ENCODE assay signal across 18 cellular contexts in the genomic region with DNA sequence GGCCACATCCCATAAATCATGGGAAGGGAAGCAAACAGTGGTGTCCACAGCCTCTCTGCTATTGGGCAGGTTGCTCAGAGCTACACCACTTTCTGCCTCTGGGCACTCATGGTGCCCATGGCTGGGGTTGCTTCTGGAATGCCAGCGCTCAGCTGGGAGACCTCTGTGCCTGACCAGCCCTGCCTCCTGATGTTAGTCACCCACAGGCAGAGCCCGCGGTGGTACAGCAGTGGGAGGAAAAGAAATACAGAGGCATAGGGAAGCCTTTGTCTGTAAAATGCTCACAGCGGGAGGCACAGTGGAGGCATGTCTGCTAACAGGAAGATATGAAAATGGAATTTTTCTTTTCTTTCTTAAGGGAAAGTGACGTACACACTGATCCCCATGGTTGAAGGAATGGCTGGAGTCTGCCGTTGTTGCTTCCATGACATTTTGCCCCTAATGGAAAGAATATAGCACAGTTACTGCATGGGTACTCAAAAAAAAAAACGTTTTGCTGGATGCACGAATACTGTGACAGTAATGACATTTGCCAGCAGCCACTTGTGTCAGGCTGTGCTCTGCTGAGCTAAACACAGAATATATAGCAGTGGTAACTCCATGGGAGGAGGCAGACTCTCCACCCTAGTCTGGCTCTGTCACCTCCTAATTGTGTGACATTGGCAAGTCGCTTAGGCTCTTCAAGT. TPM values are rescaled to one million over a fixed set of nuclear protein-coding genes. Genes with fewer than 3 reads are reported as not detected.
DNase-seq lines count a peak whose midpoint lies in the region; ATAC-seq and TF ChIP-seq lines count a peak whose summit lies in the region.
"Had no signal": no experiment of that assay in that cellular context is flagged by ENCODE, and none has a peak within 500 bp of the region (broad histone marks: within the 10 kb centered on the region; RNA-seq: fewer than 3 reads in every experiment).

No MANE protein-coding gene starts in this region.

- H3K4me1 ChIP-seq in left ventricle myocardium inferior: peaks cover 16% of the 10 kb centered on the region
- H3K4me1 ChIP-seq in transverse colon: peaks cover 0 to 24% (median 2%) of the 10 kb centered on the region in 4 donors
- no peaks in the 10 kb centered on the region for H3K4me1 ChIP-seq in prostate gland (replicated peaks)
- H3K4me1 ChIP-seq: psoas muscle had no signal

- TF ChIP-seq CTCF in left ventricle myocardium inferior (IDR thresholded peaks at IDR 0.05; ENCODE audit: borderline replicate concordance) (no peak), chondrocyte (IDR thresholded peaks at IDR 0.05) (no peak), mesothelial cell of epicardium (IDR thresholded peaks at IDR 0.05; ENCODE audit: unreplicated experiment) (no peak), transverse colon (IDR thresholded peaks at IDR 0.05) (no peak), prostate gland (IDR thresholded peaks at IDR 0.05) (no peak)

- no peak for DNase-seq in Right ventricle myocardium superior
- no peak for DNase-seq in left ventricle myocardium inferior
- no peak for DNase-seq in chondrocyte (ENCODE audit: low spot score)
- DNase-seq in mesothelial cell of epicardium (ENCODE audit: low spot score in 2 of 2, unreplicated experiment in 2 of 2): no peak
- no peak for DNase-seq in transverse colon
- no peak for DNase-seq in T-cell
- no peak for DNase-seq in prostate gland (ENCODE audit: low spot score)
- no peak for DNase-seq in DMS153 treated with DMSO at 0.1 percent for 48 hours (lab: John Stamatoyannopoulos, UW; ENCODE audit: unreplicated experiment)
- DNase-seq: activated CD8-positive, alpha-beta memory T cell treated with anti-CD3 and anti-CD28 coated beads, Interleukin-2, amount 50 U/mL, for 48 hours; activated naive CD4-positive, alpha-beta T cell treated with anti-CD3 and anti-CD28 coated beads, Interleukin-2, amount 50 U/mL, for 16 hours; GF-D8; immature natural killer cell; mucosa of descending colon; NCI-H510A; psoas muscle; tibial artery had no signal

- 75% methylated on average over 6 to 9 of the region's 9 CpGs for WGBS in transverse colon (ENCODE audit: low coverage in 1 of 2), 2 donors
- 58% methylated on average over 9 of the region's 9 CpGs for WGBS in prostate gland

- peaks cover 29% of the 10 kb centered on the region for H3K4me1 Mint-ChIP-seq in chondrocyte (ENCODE audit: low read depth)
- peaks cover 32% of the 10 kb centered on the region for H3K4me1 Mint-ChIP-seq in mesothelial cell of epicardium
- H3K4me1 Mint-ChIP-seq in T-cell: peaks cover 4 to 9% (median 7%) of the 10 kb centered on the region in 3 donors

- intact Hi-C loops in Right ventricle myocardium superior (cut with DNase I): no loop called here
- intact Hi-C loops in left ventricle myocardium inferior (cut with micrococcal nuclease): no loop called here
- intact Hi-C loops in transverse colon (cut with DNase I; ENCODE audit: low total_unique reads): no loop called here
- intact Hi-C loops in prostate gland (cut with DNase I): no loop called here

- peak; percentile 71 for ATAC-seq in Right ventricle myocardium superior (ENCODE audit: poor library complexity)
- ATAC-seq in T-cell (replicated peaks in 1 of 4): no peak
- ATAC-seq: mucosa of descending colon, psoas muscle had no signal

- H3K36me3 Mint-ChIP-seq in chondrocyte (ENCODE audit: low read depth): peaks cover 4% of the 10 kb centered on the region
- peaks cover 14% of the 10 kb centered on the region for H3K36me3 Mint-ChIP-seq in mesothelial cell of epicardium
- H3K36me3 Mint-ChIP-seq in T-cell: no peaks in the 10 kb centered on the region
- H3K36me3 Mint-ChIP-seq: immature natural killer cell had no signal

- no peak overlapping the region for H3K4me3 ChIP-seq in left ventricle myocardium inferior
- H3K4me3 ChIP-seq in transverse colon: no peak overlapping the region
- no peak overlapping the region for H3K4me3 ChIP-seq in prostate gland
- H3K4me3 ChIP-seq: mucosa of descending colon, psoas muscle, tibial artery had no signal

- H3K36me3 ChIP-seq in left ventricle myocardium inferior (peaks cover 13% of the 10 kb centered on the region), transverse colon (no peaks in the 10 kb centered on the region), prostate gland (no peaks in the 10 kb centered on the region)

- peak overlapping the region; percentile 53 for H3K27ac Mint-ChIP-seq in chondrocyte (ENCODE audit: unreplicated experiment)
- peak overlapping the region; percentile 73 for H3K27ac Mint-ChIP-seq in mesothelial cell of epicardium
- H3K27ac Mint-ChIP-seq in T-cell: no peak overlapping the region
- H3K27ac Mint-ChIP-seq: immature natural killer cell had no signal

- H3K9me3 Mint-ChIP-seq in chondrocyte (ENCODE audit: low read depth): no peaks in the 10 kb centered on the region
- peaks cover 4% of the 10 kb centered on the region for H3K9me3 Mint-ChIP-seq in mesothelial cell of epicardium
- no peaks in the 10 kb centered on the region for H3K9me3 Mint-ChIP-seq in T-cell
- H3K9me3 Mint-ChIP-seq: central memory CD8-positive, alpha-beta T cell; immature natural killer cell had no signal

- TF ChIP-seq POLR2A in transverse colon (IDR thresholded peaks at IDR 0.05): no peak
- no peak for TF ChIP-seq POLR2A in prostate gland (IDR thresholded peaks at IDR 0.05)

- H3K27me3 ChIP-seq in left ventricle myocardium inferior (ENCODE audit: low read depth) (no peaks in the 10 kb centered on the region), transverse colon (no peaks in the 10 kb centered on the region), prostate gland (replicated peaks; ENCODE audit: insufficient read depth) (no peaks in the 10 kb centered on the region)
- H3K27me3 ChIP-seq: tibial artery had no signal

- TF ChIP-seq EP300 in transverse colon (IDR thresholded peaks at IDR 0.05; ENCODE audit: low read depth): no peak

- H3K27ac ChIP-seq in left ventricle myocardium inferior (replicated peaks) (no peak overlapping the region), transverse colon (peak overlapping the region; percentile 7 to 67 (median 46)), prostate gland (no peak overlapping the region)
- H3K27ac ChIP-seq: KMS-11, psoas muscle, tibial artery had no signal

- H3K9me3 ChIP-seq in left ventricle myocardium inferior (replicated peaks) (no peaks in the 10 kb centered on the region), transverse colon (no peaks in the 10 kb centered on the region), prostate gland (no peaks in the 10 kb centered on the region)
- H3K9me3 ChIP-seq: mucosa of descending colon, psoas muscle, tibial artery had no signal

- in situ Hi-C loops in transverse colon (cut with MboI; ENCODE audit: low pct_ligation_motif_present in 1 of 4, low pct_unique_long_range_greater_than_20kb in 1 of 4, low sequenced_read_pairs in 3 of 4): loop anchor here in 2 of 4 donors (25.0 kb wide), 2 partner anchors 629 to 929 kb away; a partner anchor contains a TSS

- no peaks in the 10 kb centered on the region for H3K27me3 Mint-ChIP-seq in chondrocyte (ENCODE audit: low read depth)
- peaks cover 9% of the 10 kb centered on the region for H3K27me3 Mint-ChIP-seq in mesothelial cell of epicardium (ENCODE audit: low read depth)
- peaks cover 16 to 20% of the 10 kb centered on the region in 2 donors for H3K27me3 Mint-ChIP-seq in T-cell

- H3K4me3 Mint-ChIP-seq in chondrocyte (ENCODE audit: unreplicated experiment): peak overlapping the region; percentile 5
- no peak overlapping the region for H3K4me3 Mint-ChIP-seq in mesothelial cell of epicardium
- H3K4me3 Mint-ChIP-seq in T-cell: no peak overlapping the region
- H3K4me3 Mint-ChIP-seq: central memory CD8-positive, alpha-beta T cell; immature natural killer cell had no signal

- POLR2A ChIA-PET in T-cell (lab: Charles Lee): interaction anchor here in 1 of 2 donors (0.6 kb wide), 1 partner anchor 40 kb away, joined by 4 read pairs; no protein-coding TSS in a partner anchor

- CTCF ChIA-PET in T-cell (lab: Charles Lee): no interaction called here

RNA-seq across cellular contexts. Expression of a gene that starts 21.9 kb away (rescaled TPM):
- total RNA-seq in Right ventricle myocardium superior: 6.9 TPM
- 8.3 TPM for total RNA-seq in left ventricle myocardium inferior
- total RNA-seq in chondrocyte: 2.5 to 5.4 TPM (median 2.8 TPM) in 3 replicates
- 10.8 to 12.1 TPM (median 11.9 TPM) in 3 replicates for total RNA-seq in mesothelial cell of epicardium
- total RNA-seq in transverse colon: 10 to 100 TPM in 3 of 4 donors, 1 to 10 TPM in 1; 10.0 to 28.8 (median 16.6) TPM
- under 1 TPM in 2 of 5 donors, not detected in 3; 0.03 to 0.09 TPM for total RNA-seq in T-cell
- 10 to 100 TPM in 1 of 2 donors, 1 to 10 TPM in 1; 5.7 to 29.7 TPM for total RNA-seq in prostate gland

Comparison
In these comparisons a context has a peak if more than half of its experiments do, and no peak if none do; other contexts are left out.
1. H3K27ac ChIP-seq: peak in transverse colon (4 of 4); none in left ventricle myocardium inferior (single experiment) and prostate gland (0 of 2).
2. H3K27ac Mint-ChIP-seq: peak in chondrocyte (single experiment) and mesothelial cell of epicardium (single experiment); none in T-cell (0 of 2).